Comparison of ENCODE assay signal across 8 cellular contexts in genomic region chr20:63831696-63832686, GRCh38. TPM values are rescaled to one million over a fixed set of nuclear protein-coding genes. Genes with fewer than 3 reads are reported as not detected.
DNase-seq lines count a peak whose midpoint lies in the region; ATAC-seq and TF ChIP-seq lines count a peak whose summit lies in the region.

No MANE protein-coding gene starts in this region.

- H3K4me1 Mint-ChIP-seq in Caco-2 (ENCODE audit: low read depth, unreplicated experiment), result peaks cover 23% of the 10 kb centered on the region
- H3K4me1 Mint-ChIP-seq in naive B cell, result peaks cover 10 to 13% (median 12%) of the 10 kb centered on the region in 3 donors

- H3K9ac ChIP-seq in HUES48 (ENCODE audit: low read depth, low read length), result no peak overlapping the region

- CTCF ChIA-PET in Caco-2 (lab: Charles Lee), result no interaction called here

- H3K9me3 Mint-ChIP-seq in Caco-2 (ENCODE audit: unreplicated experiment) (no peaks in the 10 kb centered on the region), naive B cell (no peaks in the 10 kb centered on the region)

- no TSS peak for BruUV-seq in Caco-2 (replicated peaks; lab: Mats Ljungman, UMichigan)

- no peak for TF ChIP-seq CTCF in Caco-2 (IDR thresholded peaks at IDR 0.05; ENCODE audit: insufficient read depth in 1 of 2, low read depth in 1 of 2, low read length in 1 of 2, severe bottlenecking in 1 of 2, unreplicated experiment in 1 of 2)

- H3K4me3 ChIP-seq in Caco-2 (ENCODE audit: low read depth, low read length) (peak overlapping the region; percentile 59), HUES48 (ENCODE audit: low read depth, low read length) (peak overlapping the region; percentile 60)
- peak overlapping the region; percentile 22 for H3K4me3 ChIP-seq in effector memory CD4-positive, alpha-beta T cell (ENCODE audit: insufficient read depth, low read depth, low read length, poor library complexity, severe bottlenecking)

- H3K36me3 ChIP-seq in Caco-2 (ENCODE audit: control insufficient read depth, insufficient read depth, low read length) (no peaks in the 10 kb centered on the region), HUES48 (ENCODE audit: control insufficient read depth, insufficient read depth, low read length) (no peaks in the 10 kb centered on the region)
- no peaks in the 10 kb centered on the region for H3K36me3 ChIP-seq in effector memory CD4-positive, alpha-beta T cell (ENCODE audit: control insufficient read depth, insufficient read depth, low read length)

- H3K27me3 Mint-ChIP-seq in Caco-2 (ENCODE audit: insufficient read depth, unreplicated experiment), result peaks cover 9% of the 10 kb centered on the region
- H3K27me3 Mint-ChIP-seq in naive B cell, result peaks cover 20 to 35% (median 20%) of the 10 kb centered on the region in 3 donors

- intact Hi-C loops in Caco-2 (cut with micrococcal nuclease; ENCODE audit: unreplicated experiment), result loop anchor here (2.0 kb wide), 1 partner anchor 33 kb away; the partner anchor contains the start of gene TPD52L2

- peak overlapping the region; percentile 66 for H3K4me3 Mint-ChIP-seq in Caco-2 (ENCODE audit: unreplicated experiment)
- H3K4me3 Mint-ChIP-seq in naive B cell, result peak overlapping the region; percentile 42 to 78 (median 60)

- peak; percentile 20 to 21 for ATAC-seq in naive B cell (ENCODE audit: low read depth in 2 of 2)

- POLR2A ChIA-PET in Caco-2 (lab: Charles Lee), result no interaction called here

- H3K27ac Mint-ChIP-seq in Caco-2 (ENCODE audit: unreplicated experiment) (no peak overlapping the region), naive B cell (peak overlapping the region in 2 of 6 donors; percentile 47 to 59)

- H3K36me3 Mint-ChIP-seq in Caco-2 (ENCODE audit: insufficient read depth, unreplicated experiment) (peaks cover 11% of the 10 kb centered on the region), naive B cell (peaks cover 0 to 9% of the 10 kb centered on the region in 2 donors)

- DNase-seq in Caco-2 (peak; percentile 82 to 86), naive B cell (no peak), T-helper 9 cell (no peak), G401 (ENCODE audit: low spot score) (no peak), NK-92 (lab: John Stamatoyannopoulos, UW; ENCODE audit: unreplicated experiment) (no peak)
- DNase-seq in effector memory CD4-positive, alpha-beta T cell, result no peak
- no peak for DNase-seq in activated CD8-positive, alpha-beta memory T cell treated with anti-CD3 and anti-CD28 coated beads for 24 hours

- no peaks in the 10 kb centered on the region for H3K9me3 ChIP-seq in Caco-2
- H3K9me3 ChIP-seq in HUES48 (ENCODE audit: control insufficient read depth, insufficient read depth, low read length), result no peaks in the 10 kb centered on the region
- H3K9me3 ChIP-seq in effector memory CD4-positive, alpha-beta T cell (ENCODE audit: control insufficient read depth, low read length), result no peaks in the 10 kb centered on the region

- no peak overlapping the region for H3K27ac ChIP-seq in HUES48 (ENCODE audit: low read depth, low read length)
- H3K27ac ChIP-seq in effector memory CD4-positive, alpha-beta T cell (ENCODE audit: insufficient read depth, low read length, poor library complexity, severe bottlenecking), result no peak overlapping the region

- in situ Hi-C loops in G401 (cut with HindIII; ENCODE audit: low sequenced_read_pairs), result no loop called here

- H3K27me3 ChIP-seq in Caco-2 (replicated peaks; ENCODE audit: control insufficient read depth, insufficient read depth, low read length) (peaks cover 11% of the 10 kb centered on the region), HUES48 (ENCODE audit: control insufficient read depth, insufficient read depth, low read length) (peaks cover 33% of the 10 kb centered on the region)
- peaks cover 26% of the 10 kb centered on the region for H3K27me3 ChIP-seq in effector memory CD4-positive, alpha-beta T cell (replicated peaks; ENCODE audit: control insufficient read depth, insufficient read depth, low read length, poor library complexity, severe bottlenecking)

- H3K4me1 ChIP-seq in Caco-2 (peaks cover 36% of the 10 kb centered on the region), HUES48 (ENCODE audit: control insufficient read depth, insufficient read depth, low read length) (peaks cover 25% of the 10 kb centered on the region)
- H3K4me1 ChIP-seq in effector memory CD4-positive, alpha-beta T cell (ENCODE audit: control insufficient read depth, insufficient read depth, low read length, poor library complexity, severe bottlenecking), result peaks cover 15% of the 10 kb centered on the region

RNA-seq across cellular contexts. Expression of gene ZBTB46, which starts 0.9 kb away (rescaled TPM):
- total RNA-seq in Caco-2 (2022), result 9.1 and 9.5 TPM in 2 replicates
- under 1 TPM in 1 of 6 donors, not detected in 5; 0.15 TPM for polyA plus RNA-seq in naive B cell (ENCODE audit: low read depth in 6 of 6)
- 39.7 and 42.5 TPM in 2 replicates for total RNA-seq in G401 (2014; rRNA removed; shearing (Covaris generic))

RNA-seq across cellular contexts. Expression of gene ABHD16B, which starts 29.3 kb away (rescaled TPM):
- 0.27 TPM in 1 of 2 replicates, not detected in the other for total RNA-seq in Caco-2 (2022)
- 1 to 10 TPM in 1 of 6 donors, not detected in 5; 1.1 TPM for polyA plus RNA-seq in naive B cell (ENCODE audit: low read depth in 6 of 6)
- 0.74 TPM in 1 of 2 replicates, not detected in the other for total RNA-seq in G401 (2014; rRNA removed; shearing (Covaris generic))

RNA-seq across cellular contexts. Expression of gene TPD52L2, which starts 33.1 kb away (rescaled TPM):
- total RNA-seq in Caco-2 (2022), result 286 and 293 TPM in 2 replicates
- polyA plus RNA-seq in naive B cell (ENCODE audit: low read depth in 6 of 6), result 100 to 1,000 TPM in 1 of 6 donors, 10 to 100 TPM in 5; 61.1 to 105 (median 79.9) TPM
- 129 and 141 TPM in 2 replicates for total RNA-seq in G401 (2014; rRNA removed; shearing (Covaris generic))

Comparison
In these comparisons a context has a peak if more than half of its experiments do, and no peak if none do; other contexts are left out.
1. DNase-seq: peak in Caco-2 (2 of 2); none in effector memory CD4-positive, alpha-beta T cell (0 of 3), naive B cell (single experiment), T-helper 9 cell (single experiment), activated CD8-positive, alpha-beta memory T cell treated with anti-CD3 and anti-CD28 coated beads for 24 hours (single experiment), G401 (single experiment) and NK-92 (single experiment).
2. Peak in every context shown above with its lines, with median percentiles within 50 percentile points of each other: H3K4me3 ChIP-seq.